Comparison of ENCODE assay signal across 3 cellular contexts in genomic region chr11:57529012-57529411, GRCh38.
TF ChIP-seq lines count a peak whose summit lies in the region.

No MANE protein-coding gene starts in this region.

TF ChIP-seq in SK-N-SH, 30 proteins besides CTCF, POLR2A, EP300 and RAD21:
- TF ChIP-seq REST (IDR thresholded peaks at IDR 0.05; ENCODE audit: low read depth, low read length): no peak
- TF ChIP-seq MEF2A (IDR thresholded peaks at IDR 0.05; ENCODE audit: borderline replicate concordance, low read depth): no peak
- no peak for TF ChIP-seq RCOR1 (IDR thresholded peaks at IDR 0.05; ENCODE audit: low read length)
- TF ChIP-seq GATA2 (CRISPR knock-in tag; IDR thresholded peaks at IDR 0.05): no peak
- no peak for TF ChIP-seq SMC3 (IDR thresholded peaks at IDR 0.05; ENCODE audit: low read depth, low read length)
- no peak for TF ChIP-seq SIN3A (IDR thresholded peaks at IDR 0.05; ENCODE audit: borderline replicate concordance, low read depth, low read length)
- TF ChIP-seq FOXM1 (IDR thresholded peaks at IDR 0.05; ENCODE audit: low read depth): no peak
- no peak for TF ChIP-seq NFIC (IDR thresholded peaks at IDR 0.05; ENCODE audit: borderline replicate concordance)
- TF ChIP-seq JUND (IDR thresholded peaks at IDR 0.05): no peak
- no peak for TF ChIP-seq YY1 (IDR thresholded peaks at IDR 0.05; ENCODE audit: low read depth)
- no peak for TF ChIP-seq USF1 (IDR thresholded peaks at IDR 0.05; ENCODE audit: borderline replicate concordance, low read depth)
- no peak for TF ChIP-seq FOXJ3 (CRISPR knock-in tag; IDR thresholded peaks at IDR 0.05)

TF ChIP-seq in SK-N-SH treated with all-trans-retinoic acid at 6 μM for 48 hours, 23 proteins besides CTCF, POLR2A, EP300 and RAD21:
- TF ChIP-seq GLIS3 (CRISPR knock-in tag; IDR thresholded peaks at IDR 0.05): no peak
- no peak for TF ChIP-seq ZNF565 (CRISPR knock-in tag; conservative IDR thresholded peaks at IDR 0.05; ENCODE audit: low read depth)
- no peak for TF ChIP-seq ESRRG (CRISPR knock-in tag; IDR thresholded peaks at IDR 0.05)
- no peak for TF ChIP-seq TOX (CRISPR knock-in tag; IDR thresholded peaks at IDR 0.05; ENCODE audit: borderline replicate concordance)
- TF ChIP-seq PPARA (CRISPR knock-in tag; IDR thresholded peaks at IDR 0.05; ENCODE audit: borderline replicate concordance): no peak
- no peak for TF ChIP-seq CSDC2 (CRISPR knock-in tag; IDR thresholded peaks at IDR 0.05)
- no peak for TF ChIP-seq ARNTL (CRISPR knock-in tag; IDR thresholded peaks at IDR 0.05; ENCODE audit: borderline replicate concordance, low read depth)
- TF ChIP-seq ISL1 (CRISPR knock-in tag; IDR thresholded peaks at IDR 0.05): no peak
- TF ChIP-seq POU6F1 (CRISPR knock-in tag; IDR thresholded peaks at IDR 0.05; ENCODE audit: borderline replicate concordance, low read depth): no peak
- TF ChIP-seq SNAI2 (CRISPR knock-in tag; IDR thresholded peaks at IDR 0.05): no peak
- no peak for TF ChIP-seq TSHZ2 (CRISPR knock-in tag; IDR thresholded peaks at IDR 0.05)
- TF ChIP-seq ZNF8 (CRISPR knock-in tag; IDR thresholded peaks at IDR 0.05): no peak

TF ChIP-seq in WTC11, 78 proteins besides CTCF, POLR2A, EP300 and RAD21 (continued from another document):
- TF ChIP-seq TP53 (CRISPR knock-in tag; IDR thresholded peaks at IDR 0.05) (no peak), MLX (CRISPR knock-in tag; IDR thresholded peaks at IDR 0.05) (no peak), ETV6 (CRISPR knock-in tag; IDR thresholded peaks at IDR 0.05) (no peak), SMAD3 (CRISPR knock-in tag; IDR thresholded peaks at IDR 0.05; ENCODE audit: borderline replicate concordance) (no peak), ATF6 (CRISPR knock-in tag; IDR thresholded peaks at IDR 0.05) (no peak), GABPB1 (CRISPR knock-in tag; IDR thresholded peaks at IDR 0.05) (no peak), ESRRA (CRISPR knock-in tag; IDR thresholded peaks at IDR 0.05; ENCODE audit: borderline replicate concordance) (no peak), NR1H2 (CRISPR knock-in tag; IDR thresholded peaks at IDR 0.05) (no peak), ZNF263 (CRISPR knock-in tag; IDR thresholded peaks at IDR 0.05; ENCODE audit: low read depth) (no peak), ZNF121 (CRISPR knock-in tag; IDR thresholded peaks at IDR 0.05) (no peak), ZNF396 (CRISPR knock-in tag; IDR thresholded peaks at IDR 0.05; ENCODE audit: borderline replicate concordance) (no peak), RORB (CRISPR knock-in tag; IDR thresholded peaks at IDR 0.05) (no peak), TCF7 (CRISPR knock-in tag; IDR thresholded peaks at IDR 0.05; ENCODE audit: low read depth) (no peak), AFF4 (CRISPR knock-in tag; IDR thresholded peaks at IDR 0.05; ENCODE audit: borderline replicate concordance) (no peak), PREB (CRISPR knock-in tag; IDR thresholded peaks at IDR 0.05; ENCODE audit: borderline replicate concordance) (no peak)
